ENCODE assay signal across 20 cellular contexts in the genomic region with DNA sequence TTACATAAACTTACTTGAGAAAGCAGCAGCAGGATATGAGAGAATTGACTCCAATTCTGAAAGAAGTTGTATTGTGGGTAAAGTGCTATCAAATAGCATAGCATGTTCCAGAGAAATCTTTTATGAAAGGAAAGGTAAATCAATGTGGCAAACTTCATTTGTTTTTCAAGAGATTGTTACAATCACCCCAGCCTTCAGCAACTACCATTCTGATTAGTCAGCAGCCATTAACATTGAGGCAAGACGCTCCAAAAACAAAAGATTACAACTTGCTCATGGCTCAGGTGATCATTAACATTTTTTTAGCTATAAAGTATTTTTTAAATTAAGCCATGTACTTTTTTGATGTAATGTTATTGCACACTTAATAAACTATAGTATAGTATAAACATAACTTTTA.
DNase-seq lines count a peak whose midpoint lies in the region; ATAC-seq and TF ChIP-seq lines count a peak whose summit lies in the region.
"Had no signal": no experiment of that assay in that cellular context is flagged by ENCODE, and none has a peak within 500 bp of the region (broad histone marks: within the 10 kb centered on the region; RNA-seq: fewer than 3 reads in every experiment).

No MANE protein-coding gene starts in this region.

- no peak for TF ChIP-seq CTCF in foreskin keratinocyte (conservative IDR thresholded peaks at IDR 0.05)

- no peak overlapping the region for H3K9ac ChIP-seq in HUES48 (ENCODE audit: low read depth, low read length)
- H3K9ac ChIP-seq: BLaER1 had no signal

- no peaks in the 10 kb centered on the region for H3K9me3 ChIP-seq in HUES48 (ENCODE audit: control insufficient read depth, insufficient read depth, low read length)
- H3K9me3 ChIP-seq: BLaER1 had no signal

- H3K27ac ChIP-seq in HUES48 (ENCODE audit: low read depth, low read length) = peak overlapping the region; percentile 11
- no peak overlapping the region for H3K27ac ChIP-seq in foreskin keratinocyte
- H3K27ac ChIP-seq: BLaER1 had no signal

- DNase-seq in astrocyte of the hippocampus (ENCODE audit: low read depth, low spot score) (peak; percentile 22), foreskin keratinocyte (peak in 1 of 2 donors; percentile 51), kidney tubule cell (ENCODE audit: low spot score) (peak; percentile 37)
- no peak for DNase-seq in activated naive CD4-positive, alpha-beta T cell treated with anti-CD3 and anti-CD28 coated beads, Interleukin-2, amount 50 U/mL, for 16 hours
- no peak for DNase-seq in NK-92 treated with Interleukin-12 subunit alpha and Interleukin-12 subunit beta, amount 100 ng/mL, for 24 hours (lab: John Stamatoyannopoulos, UW)
- DNase-seq: 8988T; CD4-positive, alpha-beta memory T cell; DMS153; DMS79; GDM1; GOT3; H7; HFFc6; KBM-7 had no signal

- H3K27me3 ChIP-seq in HUES48 (ENCODE audit: control insufficient read depth, insufficient read depth, low read length) = no peaks in the 10 kb centered on the region
- H3K27me3 ChIP-seq in foreskin keratinocyte = no peaks in the 10 kb centered on the region
- H3K27me3 ChIP-seq: BLaER1 had no signal

- no peaks in the 10 kb centered on the region for H3K36me3 ChIP-seq in HUES48 (ENCODE audit: control insufficient read depth, insufficient read depth, low read length)
- H3K36me3 ChIP-seq: BLaER1 had no signal

- ATAC-seq in foreskin keratinocyte (peak; percentile 65), HG03439 (IDR thresholded peaks at IDR 0.05; ENCODE audit: unreplicated experiment) (no peak), GM18498 (IDR thresholded peaks at IDR 0.05; ENCODE audit: unreplicated experiment) (no peak)
- ATAC-seq: HCT116, HepG2 had no signal

- H3K4me1 ChIP-seq in HUES48 (ENCODE audit: control insufficient read depth, insufficient read depth, low read length) (no peaks in the 10 kb centered on the region), foreskin keratinocyte (no peaks in the 10 kb centered on the region)
- H3K4me1 ChIP-seq: BLaER1 had no signal

- no peak overlapping the region; the same call in 1 of the 2 replicates for H3K4me3 ChIP-seq in HUES48 (ENCODE audit: low read depth, low read length)
- H3K4me3 ChIP-seq: BLaER1 had no signal

Comparison
In these comparisons a context has a peak if more than half of its experiments do, and no peak if none do; other contexts are left out.
1. DNase-seq: peak in astrocyte of the hippocampus (single experiment) and kidney tubule cell (single experiment); none in activated naive CD4-positive, alpha-beta T cell treated with anti-CD3 and anti-CD28 coated beads, Interleukin-2, amount 50 U/mL, for 16 hours (single experiment) and NK-92 treated with Interleukin-12 subunit alpha and Interleukin-12 subunit beta, amount 100 ng/mL, for 24 hours (single experiment).